9 cellular contexts compared by ENCODE assay signal in the genomic region with DNA sequence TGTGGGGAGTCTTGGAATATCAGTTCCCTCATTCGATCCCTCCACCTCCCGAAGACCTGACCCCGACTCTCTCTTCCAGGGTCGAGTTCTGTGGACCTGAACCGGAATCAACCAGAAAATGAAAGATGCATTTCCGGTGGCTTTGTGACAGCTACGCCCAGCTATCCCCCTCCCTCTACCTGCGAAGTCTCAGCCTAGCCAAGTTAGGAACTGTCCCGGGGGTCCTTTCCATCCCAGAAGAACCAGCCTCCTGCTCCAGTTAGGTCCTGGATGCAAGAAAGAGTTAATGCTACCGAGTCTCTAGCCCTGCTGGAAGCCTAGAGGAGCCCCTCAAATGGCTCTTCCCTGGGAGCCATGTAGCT. TPM values are rescaled to one million over a fixed set of nuclear protein-coding genes. Genes with fewer than 3 reads are reported as not detected.
DNase-seq lines count a peak whose midpoint lies in the region; ATAC-seq and TF ChIP-seq lines count a peak whose summit lies in the region.
"Had no signal": no experiment of that assay in that cellular context is flagged by ENCODE, and none has a peak within 500 bp of the region (broad histone marks: within the 10 kb centered on the region; RNA-seq: fewer than 3 reads in every experiment).

No MANE protein-coding gene starts in this region.

- H3K4me3 ChIP-seq in cardiac fibroblast (replicated peaks in 1 of 2; ENCODE audit: low read depth in 2 of 2, low read length in 2 of 2) (peak overlapping the region; percentile 31 to 34), skin epidermis (peak overlapping the region in 6 of 7 experiments; percentile 5 to 27 (median 16))

- intact Hi-C loops in sciatic nerve (cut with DNase I) = no loop called here

- TF ChIP-seq CTCF in cardiac fibroblast (IDR thresholded peaks at IDR 0.05; ENCODE audit: low read depth, low read length) = no peak

- H3K27ac ChIP-seq in skin epidermis = peak overlapping the region in 1 of 21 experiments; percentile 25
- H3K27ac ChIP-seq: 22Rv1 had no signal

- DNase-seq in NCI-H2227 (lab: John Stamatoyannopoulos, UW; ENCODE audit: unreplicated experiment) (peak; percentile 37), NCI-H2227 treated with DMSO at 0.1 percent for 48 hours (lab: John Stamatoyannopoulos, UW) (no peak), cardiac fibroblast (ENCODE audit: low read depth in 2 of 2) (no peak), NOMO-1 (lab: John Stamatoyannopoulos, UW; ENCODE audit: unreplicated experiment in 2 of 2) (no peak), sciatic nerve (ENCODE audit: low spot score) (no peak), NCI-H2171 (lab: John Stamatoyannopoulos, UW) (no peak)

- peak; percentile 34 for ATAC-seq in HG02981 (IDR thresholded peaks at IDR 0.05; ENCODE audit: unreplicated experiment)
- no peak for ATAC-seq in sciatic nerve

RNA-seq across cellular contexts. Expression of gene ETDC, which starts 13.4 kb away (rescaled TPM):
- total RNA-seq in sciatic nerve = not detected

RNA-seq across cellular contexts. Expression of gene ETDA, which starts 44.1 kb away (rescaled TPM):
- total RNA-seq in sciatic nerve = not detected

RNA-seq across cellular contexts. Expression of gene ZNF75D, which starts 48.0 kb away (rescaled TPM):
- total RNA-seq in sciatic nerve = 10.3 TPM

RNA-seq across cellular contexts. Expression of gene ZNF449, which starts 48.7 kb away (rescaled TPM):
- total RNA-seq in sciatic nerve = 13.1 TPM
